11 cellular contexts compared by ENCODE assay signal in the genomic region with DNA sequence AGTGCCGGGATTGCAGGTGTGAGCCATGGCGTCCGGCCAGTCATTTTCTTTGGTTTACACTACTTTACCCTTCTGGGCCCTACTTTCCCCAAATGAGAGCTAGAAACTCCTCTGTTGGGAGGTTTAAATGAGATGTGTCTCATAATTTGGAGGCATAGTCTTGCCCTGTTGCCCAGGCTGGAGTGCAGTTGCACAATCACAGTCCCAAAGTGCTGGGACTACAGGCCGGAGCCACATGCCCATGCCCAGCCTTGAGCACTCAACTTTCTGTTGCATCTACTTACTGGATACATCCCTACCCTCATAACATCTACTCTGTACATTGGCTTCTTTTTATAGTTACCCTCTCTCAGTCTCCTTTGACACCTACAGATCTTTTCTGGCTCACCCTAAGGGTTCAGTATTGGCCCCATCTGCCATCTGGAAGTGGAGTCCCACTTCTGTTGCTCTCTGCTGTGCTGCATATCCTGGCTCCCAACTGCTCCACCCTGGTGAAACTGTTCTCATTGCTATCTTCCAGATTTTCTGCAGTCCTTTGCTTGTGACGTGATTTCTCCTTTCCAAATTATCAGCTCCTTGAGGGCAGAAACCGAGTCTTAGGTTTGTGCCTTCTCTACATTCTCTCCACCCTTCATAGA. TPM values are rescaled to one million over a fixed set of nuclear protein-coding genes. Genes with fewer than 3 reads are reported as not detected.
DNase-seq lines count a peak whose midpoint lies in the region; ATAC-seq and TF ChIP-seq lines count a peak whose summit lies in the region.
"Had no signal": no experiment of that assay in that cellular context is flagged by ENCODE, and none has a peak within 500 bp of the region (broad histone marks: within the 10 kb centered on the region; RNA-seq: fewer than 3 reads in every experiment).

No MANE protein-coding gene starts in this region.

- H3K27me3 ChIP-seq in DOHH2 (ENCODE audit: control insufficient read depth, low read length) = no peaks in the 10 kb centered on the region
- H3K27me3 ChIP-seq in endodermal cell (ENCODE audit: control insufficient read depth, insufficient read depth, low read length, poor library complexity, severe bottlenecking) = no peaks in the 10 kb centered on the region
- no peaks in the 10 kb centered on the region for H3K27me3 ChIP-seq in trophoblast cell (ENCODE audit: insufficient read depth, low read length)

- no peaks in the 10 kb centered on the region for H3K27me3 Mint-ChIP-seq in endodermal cell (ENCODE audit: insufficient read depth)

- CTCF ChIA-PET in RWPE1 (lab: Yijun Ruan, JAX) = no interaction called here

- no peak overlapping the region for H4K8ac ChIP-seq in trophoblast cell (ENCODE audit: low read depth, low read length)

- no peak overlapping the region for H3K9ac ChIP-seq in endodermal cell (ENCODE audit: extremely low read depth, low read length, poor library complexity, severe bottlenecking)
- no peak overlapping the region for H3K9ac ChIP-seq in trophoblast cell (ENCODE audit: low read length)

- peaks cover 86% of the 10 kb centered on the region for H4K20me1 ChIP-seq in DOHH2 (ENCODE audit: control insufficient read depth, insufficient read depth, low read depth, low read length)

- H3K79me2 ChIP-seq in DOHH2 (ENCODE audit: control insufficient read depth, low read length) = peaks cover 100% of the 10 kb centered on the region
- peaks cover 46% of the 10 kb centered on the region for H3K79me2 ChIP-seq in trophoblast cell (ENCODE audit: control insufficient read depth, insufficient read depth, low read length, poor library complexity)

- H2BK120ac ChIP-seq in trophoblast cell (ENCODE audit: insufficient read depth, low read length, poor library complexity) = no peak overlapping the region

- H4K91ac ChIP-seq in trophoblast cell (ENCODE audit: low read depth, low read length) = no peak overlapping the region

- H3K36me3 Mint-ChIP-seq in endodermal cell (ENCODE audit: low read depth) = peaks cover 39% of the 10 kb centered on the region

- peak overlapping the region; percentile 99 for H3K4ac ChIP-seq in trophoblast cell (ENCODE audit: low read depth, low read length)

- no peak overlapping the region for H3K4me3 Mint-ChIP-seq in endodermal cell

- H3K4me2 ChIP-seq in DOHH2 (ENCODE audit: low read length) (peak overlapping the region; percentile 22), trophoblast cell (ENCODE audit: low read length) (no peak overlapping the region)

- 97 to 100% methylated on average over 4 to 6 of the region's 6 CpGs for WGBS in endodermal cell (ENCODE audit: insufficient coverage in 1 of 2, insufficient read length in 1 of 2), 2 experiments
- WGBS in trophoblast cell (ENCODE audit: extremely low coverage, insufficient coverage, insufficient read length) = no CpG with 5 or more reads among the region's 6 CpGs

- no peak overlapping the region for H3K18ac ChIP-seq in trophoblast cell (ENCODE audit: low read length)

- peaks cover 40% of the 10 kb centered on the region for H3K4me1 Mint-ChIP-seq in endodermal cell

- H2BK5ac ChIP-seq in trophoblast cell (ENCODE audit: low read depth, low read length, poor library complexity) = no peak overlapping the region

- H3K9me3 ChIP-seq in DOHH2 (ENCODE audit: control insufficient read depth, insufficient read depth, low read length) = no peaks in the 10 kb centered on the region
- no peaks in the 10 kb centered on the region for H3K9me3 ChIP-seq in endodermal cell (ENCODE audit: control insufficient read depth, low read length)
- no peaks in the 10 kb centered on the region for H3K9me3 ChIP-seq in trophoblast cell (ENCODE audit: insufficient read depth, low read depth, low read length)

- no peak for DNase-seq in RWPE1 (ENCODE audit: low spot score)
- DNase-seq in endodermal cell = no peak
- DNase-seq in trophoblast cell = peak in 1 of 2 donors; percentile 51
- DNase-seq in T1000 (lab: John Stamatoyannopoulos, UW) = no peak
- no peak for DNase-seq in GM13976 (ENCODE audit: low spot score)
- no peak for DNase-seq in A172 (ENCODE audit: low spot score)
- DNase-seq: effector CD8-positive, alpha-beta T cell; GF-D8; KBM-7 had no signal

- ATAC-seq in HG03565 (IDR thresholded peaks at IDR 0.05; ENCODE audit: unreplicated experiment) = no peak

- no peaks in the 10 kb centered on the region for H3K9me3 Mint-ChIP-seq in endodermal cell

- no peak overlapping the region for H3K23ac ChIP-seq in trophoblast cell (ENCODE audit: low read length)

- H4K12ac ChIP-seq in trophoblast cell (ENCODE audit: low read depth, low read length) = no peak overlapping the region

- peak overlapping the region; percentile 3 for H3K27ac Mint-ChIP-seq in endodermal cell

- H3K9me2 ChIP-seq in DOHH2 (replicated peaks; ENCODE audit: control insufficient read depth, low read length) = no peaks in the 10 kb centered on the region

- in situ Hi-C loops in GM13976 (cut with MboI; ENCODE audit: low sequenced_read_pairs, unreplicated experiment) = loop anchor here (10.0 kb wide), 1 partner anchor 108 kb away; no protein-coding TSS in a partner anchor

- H3K27ac ChIP-seq in DOHH2 (ENCODE audit: low read depth, low read length) (peak overlapping the region; percentile 28), RWPE1 (peak overlapping the region; percentile 54), endodermal cell (ENCODE audit: low read depth, low read length) (no peak overlapping the region), trophoblast cell (ENCODE audit: low read depth, low read length) (no peak overlapping the region)

- H3K14ac ChIP-seq in trophoblast cell (ENCODE audit: low read length) = no peak overlapping the region

- H3K36me3 ChIP-seq in DOHH2 (ENCODE audit: control insufficient read depth, low read length) (peaks cover 99% of the 10 kb centered on the region), endodermal cell (ENCODE audit: control insufficient read depth, insufficient read depth, low read length) (peaks cover 83% of the 10 kb centered on the region), trophoblast cell (ENCODE audit: control insufficient read depth in 1 of 2, insufficient read depth in 2 of 2, low read length in 2 of 2) (peaks cover 24 to 39% of the 10 kb centered on the region in 2 experiments)

- no peak overlapping the region for H2AK5ac ChIP-seq in trophoblast cell (ENCODE audit: low read length)

- peaks cover 28% of the 10 kb centered on the region for H3F3A ChIP-seq in DOHH2 (ENCODE audit: control insufficient read depth, insufficient read depth)

- no peak overlapping the region for H3K4me3 ChIP-seq in DOHH2 (ENCODE audit: low read length)
- no peak overlapping the region for H3K4me3 ChIP-seq in endodermal cell (ENCODE audit: low read length)
- no peak overlapping the region for H3K4me3 ChIP-seq in trophoblast cell (ENCODE audit: low read depth, low read length)

- TF ChIP-seq CTCF in DOHH2 (IDR thresholded peaks at IDR 0.05; ENCODE audit: low read depth, low read length, poor library complexity, severe bottlenecking) = no peak
- TF ChIP-seq CTCF in RWPE1 (conservative IDR thresholded peaks at IDR 0.05; ENCODE audit: low read depth) = no peak
- TF ChIP-seq CTCF in endodermal cell (conservative IDR thresholded peaks at IDR 0.05) = no peak
- TF ChIP-seq CTCF in GM13976 (IDR thresholded peaks at IDR 0.05; ENCODE audit: borderline replicate concordance, control extremely low read depth, extremely low read depth, insufficient read depth, missing control alignments) = no peak

- H2AFZ ChIP-seq in trophoblast cell (ENCODE audit: insufficient read depth, low read length, poor library complexity) = no peak overlapping the region

- no peaks in the 10 kb centered on the region for H3K79me1 ChIP-seq in trophoblast cell (ENCODE audit: low read length)

- POLR2A ChIA-PET in RWPE1 (lab: Yijun Ruan, JAX; ENCODE audit: low non-redundant PET) = no interaction called here

- H3K4me1 ChIP-seq in DOHH2 (ENCODE audit: control insufficient read depth, low read length) = peaks cover 77% of the 10 kb centered on the region
- H3K4me1 ChIP-seq in endodermal cell (ENCODE audit: control insufficient read depth, insufficient read depth, low read length) = peaks cover 3% of the 10 kb centered on the region
- H3K4me1 ChIP-seq in trophoblast cell (ENCODE audit: control insufficient read depth in 1 of 2, insufficient read depth in 2 of 2, low read length in 2 of 2) = peaks cover 4 to 11% of the 10 kb centered on the region in 2 experiments

- no peak overlapping the region for H2BK12ac ChIP-seq in trophoblast cell (ENCODE audit: low read length)

RNA-seq across cellular contexts. Expression of a gene that starts 8.4 kb away (rescaled TPM):
- 100 to 1,000 TPM; 305 to 346 TPM for total RNA-seq in endodermal cell
- 288 TPM for polyA plus RNA-seq in endodermal cell (2013, experiment 1 of 2)
- polyA plus RNA-seq in endodermal cell (2013, experiment 2 of 2) = 274 TPM
- polyA plus RNA-seq in trophoblast cell (2013) = 240 and 241 TPM in 2 replicates
- 457 and 480 TPM in 2 replicates for total RNA-seq in A172 (2014; rRNA removed; shearing (Covaris generic))

RNA-seq across cellular contexts. Expression of a gene that starts 27.2 kb away (rescaled TPM):
- total RNA-seq in endodermal cell = 1 to 10 TPM in 1 of 2 donors, under 1 TPM in 1; 0.55 to 1.0 TPM
- polyA plus RNA-seq in endodermal cell (2013, experiment 1 of 2) = 0.14 TPM
- not detected for polyA plus RNA-seq in endodermal cell (2013, experiment 2 of 2)
- 0.22 and 0.30 TPM in 2 replicates for polyA plus RNA-seq in trophoblast cell (2013)
- total RNA-seq in A172 (2014; rRNA removed; shearing (Covaris generic)) = 0.84 and 3.3 TPM in 2 replicates

Comparison
In these comparisons a context has a peak if more than half of its experiments do, and no peak if none do; other contexts are left out.
1. H3K27ac ChIP-seq: peak in DOHH2 (single experiment) and RWPE1 (single experiment); none in endodermal cell (single experiment) and trophoblast cell (single experiment).